8 cellular contexts compared by ENCODE assay signal in genomic region chrX:38166478-38167083, GRCh38. TPM values are rescaled to one million over a fixed set of nuclear protein-coding genes. Genes with fewer than 3 reads are reported as not detected.
DNase-seq lines count a peak whose midpoint lies in the region; ATAC-seq and TF ChIP-seq lines count a peak whose summit lies in the region.

No MANE protein-coding gene starts in this region.

- intact Hi-C loops in psoas muscle (cut with DNase I), result loop anchor here in 1 of 2 donors (10.0 kb wide), 1 partner anchor 242 kb away; no protein-coding TSS in a partner anchor

- ATAC-seq in psoas muscle (no peak), GM21529 (IDR thresholded peaks at IDR 0.05; ENCODE audit: unreplicated experiment) (no peak)

- WGBS in endodermal cell (ENCODE audit: insufficient coverage in 1 of 2, insufficient read length in 1 of 2), 2 experiments, result no CpG with 5 or more reads among the region's 2 CpGs
- WGBS in psoas muscle, 3 donors, result 56 to 70% (median 58%) methylated on average over 2 of the region's 2 CpGs

- H3K4me1 ChIP-seq in endodermal cell (ENCODE audit: control insufficient read depth, insufficient read depth, low read length), result no peaks in the 10 kb centered on the region
- H3K4me1 ChIP-seq in psoas muscle, result no peaks in the 10 kb centered on the region

- DNase-seq in AG04449 (ENCODE audit: low read depth, low spot score) (no peak), ELR (ENCODE audit: low read depth) (peak; percentile 58), NCI-H748 (lab: John Stamatoyannopoulos, UW; ENCODE audit: unreplicated experiment) (peak; percentile 25), endodermal cell (no peak), psoas muscle (no peak), GDM1 (lab: John Stamatoyannopoulos, UW) (no peak), hippocampal formation (lab: John Stamatoyannopoulos, UW) (no peak)

- no peaks in the 10 kb centered on the region for H3K27me3 Mint-ChIP-seq in endodermal cell (ENCODE audit: insufficient read depth)

- POLR2A ChIA-PET in AG04449 (lab: Yijun Ruan, JAX), result no interaction called here

- H3K36me3 Mint-ChIP-seq in endodermal cell (ENCODE audit: low read depth), result no peaks in the 10 kb centered on the region

- H3K27me3 ChIP-seq in endodermal cell (ENCODE audit: control insufficient read depth, insufficient read depth, low read length, poor library complexity, severe bottlenecking), result no peaks in the 10 kb centered on the region
- H3K27me3 ChIP-seq in psoas muscle (ENCODE audit: insufficient read depth in 3 of 3, low read length in 2 of 3), result peaks cover 0 to 16% (median 0%) of the 10 kb centered on the region in 3 donors

- H3K27ac ChIP-seq in endodermal cell (ENCODE audit: low read depth, low read length) (no peak overlapping the region), psoas muscle (no peak overlapping the region)

- peaks cover 42% of the 10 kb centered on the region for H3K9me3 Mint-ChIP-seq in endodermal cell

- H3K9ac ChIP-seq in endodermal cell (ENCODE audit: extremely low read depth, low read length, poor library complexity, severe bottlenecking), result no peak overlapping the region

- no peak overlapping the region for H3K27ac Mint-ChIP-seq in endodermal cell

- H3K4me3 ChIP-seq in AG04449 (ENCODE audit: low read depth, low read length), result no peak overlapping the region
- H3K4me3 ChIP-seq in endodermal cell (ENCODE audit: low read length), result no peak overlapping the region
- H3K4me3 ChIP-seq in psoas muscle, result no peak overlapping the region

- TF ChIP-seq CTCF in AG04449 (IDR thresholded peaks at IDR 0.05; ENCODE audit: insufficient read depth, low read length, missing control alignments) (peak; percentile 6), endodermal cell (conservative IDR thresholded peaks at IDR 0.05) (peak; percentile 88), psoas muscle (IDR thresholded peaks at IDR 0.05) (peak; percentile 62)

- no peaks in the 10 kb centered on the region for H3K9me3 ChIP-seq in endodermal cell (ENCODE audit: control insufficient read depth, low read length)
- no peaks in the 10 kb centered on the region for H3K9me3 ChIP-seq in psoas muscle

- peaks cover 22% of the 10 kb centered on the region for H3K4me1 Mint-ChIP-seq in endodermal cell

- CTCF ChIA-PET in AG04449 (lab: Yijun Ruan, JAX), result interaction anchor here (0.9 to 4.6 kb wide), 23 partner anchors 9 to 421 kb away, joined by 3 to 105 read pairs (median 4); partner anchors contain the start of gene RPGR

- H3K4me3 Mint-ChIP-seq in endodermal cell, result no peak overlapping the region

- no peaks in the 10 kb centered on the region for H3K36me3 ChIP-seq in endodermal cell (ENCODE audit: control insufficient read depth, insufficient read depth, low read length)
- no peaks in the 10 kb centered on the region for H3K36me3 ChIP-seq in psoas muscle (ENCODE audit: insufficient read depth in 1 of 2, low read depth in 1 of 2)

RNA-seq across cellular contexts. Expression of gene SRPX, which starts 54.1 kb away (rescaled TPM):
- total RNA-seq in endodermal cell (1 to 10 TPM; 1.8 to 3.4 TPM), psoas muscle (10 to 100 TPM in 3 of 4 donors, 1 to 10 TPM in 1; 8.3 to 22.5 (median 13.8) TPM)
- 7.1 TPM for polyA plus RNA-seq in endodermal cell (2013, experiment 1 of 2)
- polyA plus RNA-seq in endodermal cell (2013, experiment 2 of 2), result 7.5 TPM
- 10 to 100 TPM; 12.3 to 42.1 (median 19.7) TPM for polyA plus RNA-seq in psoas muscle

Comparison
In these comparisons a context has a peak if more than half of its experiments do, and no peak if none do; other contexts are left out.
1. DNase-seq: peak in ELR (single experiment) and NCI-H748 (single experiment); none in AG04449 (single experiment), endodermal cell (single experiment), psoas muscle (0 of 2), GDM1 (single experiment) and hippocampal formation (0 of 2).
2. CTCF ChIP-seq: peak in every context shown above with its lines; median percentile 88 in endodermal cell; 62 in psoas muscle; 6 in AG04449.